Comparison of ENCODE assay signal across 9 cellular contexts in genomic region chr20:19885981-19886665, GRCh38.
A peak's percentile ranks its signal among the peaks of the same experiment; 100 is the strongest.
DNase-seq lines count a peak whose midpoint lies in the region; ATAC-seq and TF ChIP-seq lines count a peak whose summit lies in the region.
"Had no signal": no experiment of that assay in that cellular context is flagged by ENCODE, and none has a peak within 500 bp of the region (broad histone marks: within the 10 kb centered on the region; RNA-seq: fewer than 3 reads in every experiment).

No MANE protein-coding gene starts in this region.

- H4K20me1 ChIP-seq in neural progenitor cell (ENCODE audit: low read depth), result no peaks in the 10 kb centered on the region

- H3K9ac ChIP-seq in neural progenitor cell, result no peak overlapping the region

- H3K27me3 ChIP-seq in esophagus squamous epithelium, result no peaks in the 10 kb centered on the region
- H3K27me3 ChIP-seq in neural progenitor cell, result no peaks in the 10 kb centered on the region

- peaks cover 36 to 73% (median 52%) of the 10 kb centered on the region in 3 donors for H3K4me1 ChIP-seq in esophagus squamous epithelium
- peaks cover 7% of the 10 kb centered on the region for H3K4me1 ChIP-seq in neural progenitor cell

- 13 to 17% methylated on average over 13 of the region's 15 CpGs for WGBS in esophagus squamous epithelium, 2 donors

- POLR2A ChIA-PET in activated CD4-positive, alpha-beta T cell treated with anti-CD3 and anti-CD28 coated beads for 36 hours (lab: Charles Lee), result no interaction called here

- no peak overlapping the region for H3K27ac Mint-ChIP-seq in neural progenitor cell
- H3K27ac Mint-ChIP-seq in activated CD4-positive, alpha-beta T cell treated with anti-CD3 and anti-CD28 coated beads for 36 hours, result no peak overlapping the region

- H3K4me2 ChIP-seq in neural progenitor cell, result no peak overlapping the region

- H3K27ac ChIP-seq in esophagus squamous epithelium (peak overlapping the region; percentile 76 to 94 (median 84)), neural progenitor cell (no peak overlapping the region)

- peaks cover 11% of the 10 kb centered on the region for H3K36me3 Mint-ChIP-seq in neural progenitor cell
- H3K36me3 Mint-ChIP-seq in activated CD4-positive, alpha-beta T cell treated with anti-CD3 and anti-CD28 coated beads for 36 hours (ENCODE audit: low read depth), result no peaks in the 10 kb centered on the region

- peak overlapping the region in 3 of 4 donors; percentile 23 to 58 (median 27) for H3K4me3 ChIP-seq in esophagus squamous epithelium
- no peak overlapping the region for H3K4me3 ChIP-seq in neural progenitor cell

- H3K79me2 ChIP-seq in neural progenitor cell (ENCODE audit: low read depth), result no peaks in the 10 kb centered on the region

- ATAC-seq in HG03135 (IDR thresholded peaks at IDR 0.05; ENCODE audit: unreplicated experiment) (no peak), HG03097 (IDR thresholded peaks at IDR 0.05; ENCODE audit: low FRiP score, unreplicated experiment) (no peak), HG02678 (IDR thresholded peaks at IDR 0.05; ENCODE audit: unreplicated experiment) (no peak)
- ATAC-seq in activated CD4-positive, alpha-beta T cell treated with anti-CD3 and anti-CD28 coated beads for 36 hours, result no peak

- CTCF ChIA-PET in activated CD4-positive, alpha-beta T cell treated with anti-CD3 and anti-CD28 coated beads for 36 hours (lab: Charles Lee), result interaction anchor here (0.6 kb wide), 1 partner anchor 104 kb away, joined by 3 read pairs; no protein-coding TSS in a partner anchor

- H3K36me3 ChIP-seq in esophagus squamous epithelium (no peaks in the 10 kb centered on the region), neural progenitor cell (no peaks in the 10 kb centered on the region)

- no peaks in the 10 kb centered on the region for H3F3A ChIP-seq in neural progenitor cell (ENCODE audit: low read depth)

- DNase-seq in AG08396 (ENCODE audit: low spot score), result peak; percentile 33
- peak; percentile 27 for DNase-seq in NCI-H82 treated with DMSO at 0.1 percent for 48 hours (lab: John Stamatoyannopoulos, UW; ENCODE audit: unreplicated experiment)
- no peak for DNase-seq in esophagus squamous epithelium (lab: John Stamatoyannopoulos, UW)
- no peak for DNase-seq in neural progenitor cell (ENCODE audit: low spot score)
- DNase-seq in activated CD4-positive, alpha-beta T cell treated with anti-CD3 and anti-CD28 coated beads for 36 hours, result no peak
- DNase-seq: activated CD8-positive, alpha-beta memory T cell treated with anti-CD3 and anti-CD28 coated beads, Interleukin-2, amount 50 U/mL, for 48 hours had no signal

- no peaks in the 10 kb centered on the region for H3K9me3 Mint-ChIP-seq in neural progenitor cell
- H3K9me3 Mint-ChIP-seq in activated CD4-positive, alpha-beta T cell treated with anti-CD3 and anti-CD28 coated beads for 36 hours (ENCODE audit: low read depth), result no peaks in the 10 kb centered on the region

- peak overlapping the region; percentile 56 for H2AFZ ChIP-seq in neural progenitor cell (replicated peaks)

- TF ChIP-seq POLR2A in esophagus squamous epithelium (IDR thresholded peaks at IDR 0.05), result no peak

- peaks cover 13% of the 10 kb centered on the region for H3K4me1 Mint-ChIP-seq in neural progenitor cell
- H3K4me1 Mint-ChIP-seq in activated CD4-positive, alpha-beta T cell treated with anti-CD3 and anti-CD28 coated beads for 36 hours, result no peaks in the 10 kb centered on the region

- H3K9me3 ChIP-seq in esophagus squamous epithelium (no peaks in the 10 kb centered on the region), neural progenitor cell (ENCODE audit: low read depth) (no peaks in the 10 kb centered on the region)

- no peaks in the 10 kb centered on the region for H3K27me3 Mint-ChIP-seq in neural progenitor cell (ENCODE audit: insufficient read depth, low read depth)
- H3K27me3 Mint-ChIP-seq in activated CD4-positive, alpha-beta T cell treated with anti-CD3 and anti-CD28 coated beads for 36 hours, result peaks cover 15% of the 10 kb centered on the region

- intact Hi-C loops in esophagus squamous epithelium (cut with DNase I), result loop anchor here (10.0 kb wide), 1 partner anchor 101 kb away; no protein-coding TSS in a partner anchor
- intact Hi-C loops in activated CD4-positive, alpha-beta T cell treated with anti-CD3 and anti-CD28 coated beads for 36 hours (cut with DNase I, micrococcal nuclease), result no loop called here

- TF ChIP-seq CTCF in esophagus squamous epithelium (IDR thresholded peaks at IDR 0.05), result no peak
- no peak for TF ChIP-seq CTCF in neural progenitor cell (IDR thresholded peaks at IDR 0.05)

- no peak overlapping the region for H3K4me3 Mint-ChIP-seq in neural progenitor cell
- no peak overlapping the region for H3K4me3 Mint-ChIP-seq in activated CD4-positive, alpha-beta T cell treated with anti-CD3 and anti-CD28 coated beads for 36 hours

Comparison
In these comparisons a context has a peak if more than half of its experiments do, and no peak if none do; other contexts are left out.
1. DNase-seq: peak in AG08396 (single experiment) and NCI-H82 treated with DMSO at 0.1 percent for 48 hours (single experiment); none in esophagus squamous epithelium (single experiment), neural progenitor cell (single experiment) and activated CD4-positive, alpha-beta T cell treated with anti-CD3 and anti-CD28 coated beads for 36 hours (single experiment).